ENCODE assay signal across 9 cellular contexts in the genomic region with DNA sequence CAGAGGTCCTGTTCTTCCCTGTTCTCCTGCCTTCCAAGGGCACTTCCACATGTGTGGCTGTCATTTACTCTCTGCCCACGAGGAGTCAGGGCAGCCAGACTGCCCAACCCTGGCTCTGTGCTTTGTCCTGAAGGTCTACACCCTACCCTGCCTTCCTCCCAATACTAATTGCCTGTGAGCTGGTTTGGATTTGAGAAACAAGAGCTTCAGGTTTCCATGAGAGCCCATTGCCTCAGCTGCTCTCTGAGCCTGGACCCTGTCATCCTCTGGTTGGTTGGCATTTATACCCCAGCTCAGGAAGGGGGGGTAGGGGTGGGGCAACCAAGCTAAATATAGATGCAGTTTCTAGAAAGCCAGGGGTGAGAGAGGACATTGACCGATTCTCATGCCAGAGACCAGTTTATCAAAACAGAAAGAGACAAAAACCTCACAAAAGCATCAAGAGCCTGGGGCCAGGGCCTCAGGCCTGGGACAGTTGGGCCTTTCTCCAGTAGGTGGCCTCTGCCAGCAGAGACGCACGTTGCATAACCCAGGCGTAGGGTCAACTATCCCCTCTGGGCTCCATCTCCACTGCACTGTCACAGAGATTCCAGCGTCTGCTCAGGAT. TPM values are rescaled to one million over a fixed set of nuclear protein-coding genes. Genes with fewer than 3 reads are reported as not detected.
DNase-seq lines count a peak whose midpoint lies in the region; ATAC-seq and TF ChIP-seq lines count a peak whose summit lies in the region.
"Had no signal": no experiment of that assay in that cellular context is flagged by ENCODE, and none has a peak within 500 bp of the region (broad histone marks: within the 10 kb centered on the region; RNA-seq: fewer than 3 reads in every experiment).

No MANE protein-coding gene starts in this region.

- H3K79me2 ChIP-seq in KMS-11 (ENCODE audit: insufficient read depth, low read depth) = no peaks in the 10 kb centered on the region

- BruUV-seq in MCF 10A (replicated peaks; lab: Mats Ljungman, UMichigan) = no TSS peak

- H4K20me1 ChIP-seq in KMS-11 (ENCODE audit: insufficient read depth) = no peaks in the 10 kb centered on the region

- H3K36me3 Mint-ChIP-seq in T-helper 1 cell treated with Interleukin-12 subunit alpha and Interleukin-12 subunit beta and Interleukin-4 antibody, amounts not matched to agents 30 μg/mL and 1 μg/mL, for 36 hours (ENCODE audit: low read depth) = peaks cover 56% of the 10 kb centered on the region
- peaks cover 51% of the 10 kb centered on the region for H3K36me3 Mint-ChIP-seq in MCF 10A (ENCODE audit: insufficient read depth, unreplicated experiment)
- no peaks in the 10 kb centered on the region for H3K36me3 Mint-ChIP-seq in memory B cell

- no peaks in the 10 kb centered on the region for H3K9me3 Mint-ChIP-seq in T-helper 1 cell treated with Interleukin-12 subunit alpha and Interleukin-12 subunit beta and Interleukin-4 antibody, amounts not matched to agents 30 μg/mL and 1 μg/mL, for 36 hours
- no peaks in the 10 kb centered on the region for H3K9me3 Mint-ChIP-seq in MCF 10A (ENCODE audit: unreplicated experiment)
- H3K9me3 Mint-ChIP-seq in memory B cell = no peaks in the 10 kb centered on the region
- H3K9me3 Mint-ChIP-seq: activated naive CD4-positive, alpha-beta T cell treated with anti-CD3 and anti-CD28 coated beads, Interleukin-2, amount 50 U/mL, for 24 hours had no signal

- ATAC-seq in memory B cell (ENCODE audit: low read depth) = peak; percentile 42
- no peak for ATAC-seq in HG02678 (IDR thresholded peaks at IDR 0.05; ENCODE audit: unreplicated experiment)

- no peak overlapping the region for H3K4me3 Mint-ChIP-seq in T-helper 1 cell treated with Interleukin-12 subunit alpha and Interleukin-12 subunit beta and Interleukin-4 antibody, amounts not matched to agents 30 μg/mL and 1 μg/mL, for 36 hours
- H3K4me3 Mint-ChIP-seq in MCF 10A (ENCODE audit: unreplicated experiment) (no peak overlapping the region), memory B cell (no peak overlapping the region)
- H3K4me3 Mint-ChIP-seq: activated naive CD4-positive, alpha-beta T cell treated with anti-CD3 and anti-CD28 coated beads, Interleukin-2, amount 50 U/mL, for 24 hours had no signal

- POLR2A ChIA-PET in MCF 10A (lab: Yijun Ruan, JAX) = interaction anchor here (0.7 to 2.1 kb wide), 3 partner anchors 35 to 88 kb away, joined by 3 to 6 read pairs (median 3); partner anchors contain the start of gene VDR

- intact Hi-C loops in MCF 10A (cut with micrococcal nuclease) = no loop called here

- DNase-seq in T-helper 1 cell (no peak), MCF 10A (ENCODE audit: unreplicated experiment) (peak; percentile 46), memory B cell (ENCODE audit: low spot score in 2 of 2) (no peak), NCI-H2029 treated with DMSO at 0.1 percent for 48 hours (lab: John Stamatoyannopoulos, UW) (no peak), GM19238 (ENCODE audit: insufficient read length, low spot score) (no peak)

- H3K27ac Mint-ChIP-seq in T-helper 1 cell treated with Interleukin-12 subunit alpha and Interleukin-12 subunit beta and Interleukin-4 antibody, amounts not matched to agents 30 μg/mL and 1 μg/mL, for 36 hours = peak overlapping the region; percentile 82
- H3K27ac Mint-ChIP-seq in MCF 10A (ENCODE audit: low read depth, unreplicated experiment) = no peak overlapping the region
- no peak overlapping the region for H3K27ac Mint-ChIP-seq in memory B cell
- H3K27ac Mint-ChIP-seq: activated naive CD4-positive, alpha-beta T cell treated with anti-CD3 and anti-CD28 coated beads, Interleukin-2, amount 50 U/mL, for 24 hours had no signal

- H3K4me2 ChIP-seq in KMS-11 = peak overlapping the region; percentile 59

- TF ChIP-seq CTCF in KMS-11 (conservative IDR thresholded peaks at IDR 0.05; ENCODE audit: low read depth, low read length) (peak; percentile 59), MCF 10A (IDR thresholded peaks at IDR 0.05; ENCODE audit: unreplicated experiment) (peak; percentile 31)

- no peak overlapping the region for H3K4me3 ChIP-seq in KMS-11 (IDR thresholded peaks at IDR 0.05; ENCODE audit: insufficient read depth, low read depth, low read length)

- H3K27me3 Mint-ChIP-seq in T-helper 1 cell treated with Interleukin-12 subunit alpha and Interleukin-12 subunit beta and Interleukin-4 antibody, amounts not matched to agents 30 μg/mL and 1 μg/mL, for 36 hours (ENCODE audit: low read depth) = no peaks in the 10 kb centered on the region
- H3K27me3 Mint-ChIP-seq in MCF 10A (ENCODE audit: insufficient read depth, unreplicated experiment) (no peaks in the 10 kb centered on the region), memory B cell (no peaks in the 10 kb centered on the region)
- H3K27me3 Mint-ChIP-seq: activated naive CD4-positive, alpha-beta T cell treated with anti-CD3 and anti-CD28 coated beads, Interleukin-2, amount 50 U/mL, for 24 hours had no signal

- peak overlapping the region; percentile 15; the same call in 1 of the 2 replicates for H3K27ac ChIP-seq in KMS-11

- H3K27me3 ChIP-seq in KMS-11 (ENCODE audit: insufficient read depth, low read depth) = no peaks in the 10 kb centered on the region

- peaks cover 47% of the 10 kb centered on the region for H3K4me1 ChIP-seq in KMS-11 (ENCODE audit: low read depth, poor library complexity, severe bottlenecking)

- no peaks in the 10 kb centered on the region for H3K36me3 ChIP-seq in KMS-11 (ENCODE audit: insufficient read depth)

- peaks cover 75% of the 10 kb centered on the region for H3K4me1 Mint-ChIP-seq in T-helper 1 cell treated with Interleukin-12 subunit alpha and Interleukin-12 subunit beta and Interleukin-4 antibody, amounts not matched to agents 30 μg/mL and 1 μg/mL, for 36 hours (ENCODE audit: low read depth)
- peaks cover 6% of the 10 kb centered on the region for H3K4me1 Mint-ChIP-seq in MCF 10A (ENCODE audit: insufficient read depth, unreplicated experiment)
- H3K4me1 Mint-ChIP-seq in memory B cell = peaks cover 15% of the 10 kb centered on the region
- H3K4me1 Mint-ChIP-seq: activated naive CD4-positive, alpha-beta T cell treated with anti-CD3 and anti-CD28 coated beads, Interleukin-2, amount 50 U/mL, for 24 hours had no signal

- H2AFZ ChIP-seq in KMS-11 (ENCODE audit: low read depth) = no peak overlapping the region

- no peak overlapping the region for H3K9ac ChIP-seq in KMS-11

- CTCF ChIA-PET in MCF 10A (lab: Yijun Ruan, JAX) = interaction anchor here (0.6 to 2.8 kb wide), 24 partner anchors 8 to 230 kb away, joined by 3 to 11 read pairs (median 4); no protein-coding TSS in a partner anchor

RNA-seq across cellular contexts. Expression of gene VDR, which starts 34.5 kb away (rescaled TPM):
- total RNA-seq in MCF 10A (2022) = 22.3 and 23.4 TPM in 2 replicates

RNA-seq across cellular contexts. Expression of gene HDAC7, which starts 50.6 kb away (rescaled TPM):
- total RNA-seq in MCF 10A (2022) = 65.0 and 80.1 TPM in 2 replicates
